8 cellular contexts compared by ENCODE assay signal in genomic region chr10:987635-987905, GRCh38. TPM values are rescaled to one million over a fixed set of nuclear protein-coding genes. Genes with fewer than 3 reads are reported as not detected.
A peak's percentile ranks its signal among the peaks of the same experiment; 100 is the strongest.
DNase-seq lines count a peak whose midpoint lies in the region; ATAC-seq and TF ChIP-seq lines count a peak whose summit lies in the region.

No MANE protein-coding gene starts in this region.

- H3K27me3 Mint-ChIP-seq in activated CD8-positive, alpha-beta T cell treated with anti-CD3 and anti-CD28 coated beads for 36 hours = no peaks in the 10 kb centered on the region

- no peak for TF ChIP-seq POLR2A in heart left ventricle (IDR thresholded peaks at IDR 0.05)

- DNase-seq in heart left ventricle (no peak), left cardiac atrium (no peak), hepatic stellate cell (ENCODE audit: low spot score) (peak; percentile 29), NOMO-1 treated with DMSO at 0.1 percent for 48 hours (lab: John Stamatoyannopoulos, UW; ENCODE audit: unreplicated experiment) (no peak), GF-D8 (lab: John Stamatoyannopoulos, UW) (no peak)
- no peak for DNase-seq in activated CD8-positive, alpha-beta T cell treated with anti-CD3 and anti-CD28 coated beads for 36 hours
- DNase-seq in stimulated activated effector memory CD8-positive, alpha-beta T cell treated with anti-CD3 and anti-CD28 coated beads, Interleukin-12 subunit alpha, Interleukin-12 subunit beta, amount 100 ng/mL, for 72 hours (ENCODE audit: low spot score in 2 of 2) = no peak

- WGBS in heart left ventricle, 4 donors = 1 to 6% (median 3%) methylated on average over 10 of the region's 10 CpGs

- POLR2A ChIA-PET in activated CD8-positive, alpha-beta T cell treated with anti-CD3 and anti-CD28 coated beads for 36 hours (lab: Charles Lee) = interaction anchor here (0.6 to 5.3 kb wide), 12 partner anchors 13 to 852 kb away, joined by 3 to 24 read pairs (median 4); partner anchors contain the start of genes IDI1, LARP4B and WDR37

- peak overlapping the region; percentile 95 for H3K4me3 Mint-ChIP-seq in activated CD8-positive, alpha-beta T cell treated with anti-CD3 and anti-CD28 coated beads for 36 hours
- peak overlapping the region; percentile 94 for H3K4me3 Mint-ChIP-seq in stimulated activated effector memory CD8-positive, alpha-beta T cell treated with anti-CD3 and anti-CD28 coated beads, Interleukin-12 subunit alpha, Interleukin-12 subunit beta, amount 100 ng/mL, for 72 hours

- TF ChIP-seq CTCF in heart left ventricle (IDR thresholded peaks at IDR 0.05) = no peak
- TF ChIP-seq CTCF in activated CD8-positive, alpha-beta T cell treated with anti-CD3 and anti-CD28 coated beads for 36 hours (IDR thresholded peaks at IDR 0.05) = no peak

- peak overlapping the region; percentile 58 to 100 (median 90) for H3K4me3 ChIP-seq in heart left ventricle

- H3K4me1 ChIP-seq in heart left ventricle = peaks cover 2 to 32% (median 18%) of the 10 kb centered on the region in 12 donors

- no peaks in the 10 kb centered on the region for H3K27me3 ChIP-seq in heart left ventricle

- H3K27ac ChIP-seq in heart left ventricle = peak overlapping the region; percentile 86 to 98 (median 94)

- intact Hi-C loops in heart left ventricle (cut with DNase I) = loop anchor here in 7 of 10 donors (2.0 to 10.0 kb wide), 9 partner anchors 53 to 143 kb away; partner anchors contain the start of genes LARP4B (in 5 of the 7), IDI1 (in 2 of the 7) and WDR37 (in 1 of the 7)
- intact Hi-C loops in left cardiac atrium (cut with DNase I) = no loop called here
- intact Hi-C loops in activated CD8-positive, alpha-beta T cell treated with anti-CD3 and anti-CD28 coated beads for 36 hours (cut with micrococcal nuclease) = loop anchor here (5.0 kb wide), 2 partner anchors 50 to 65 kb away; no protein-coding TSS in a partner anchor

- H3K4me1 Mint-ChIP-seq in activated CD8-positive, alpha-beta T cell treated with anti-CD3 and anti-CD28 coated beads for 36 hours (ENCODE audit: low read depth) = peaks cover 29% of the 10 kb centered on the region
- peaks cover 31% of the 10 kb centered on the region for H3K4me1 Mint-ChIP-seq in stimulated activated effector memory CD8-positive, alpha-beta T cell treated with anti-CD3 and anti-CD28 coated beads, Interleukin-12 subunit alpha, Interleukin-12 subunit beta, amount 100 ng/mL, for 72 hours

- CTCF ChIA-PET in activated CD8-positive, alpha-beta T cell treated with anti-CD3 and anti-CD28 coated beads for 36 hours (lab: Charles Lee) = interaction anchor here (0.9 to 1.6 kb wide), 4 partner anchors 56 to 61 kb away, joined by 3 read pairs; partner anchors contain the start of genes IDI1 and LARP4B

- H3K36me3 ChIP-seq in heart left ventricle = peaks cover 0 to 11% (median under 1%) of the 10 kb centered on the region in 9 donors

- peaks cover 30% of the 10 kb centered on the region for H3K36me3 Mint-ChIP-seq in activated CD8-positive, alpha-beta T cell treated with anti-CD3 and anti-CD28 coated beads for 36 hours (ENCODE audit: low read depth)
- H3K36me3 Mint-ChIP-seq in stimulated activated effector memory CD8-positive, alpha-beta T cell treated with anti-CD3 and anti-CD28 coated beads, Interleukin-12 subunit alpha, Interleukin-12 subunit beta, amount 100 ng/mL, for 72 hours = peaks cover 46% of the 10 kb centered on the region

- H3K9me3 Mint-ChIP-seq in activated CD8-positive, alpha-beta T cell treated with anti-CD3 and anti-CD28 coated beads for 36 hours = no peaks in the 10 kb centered on the region
- H3K9me3 Mint-ChIP-seq in stimulated activated effector memory CD8-positive, alpha-beta T cell treated with anti-CD3 and anti-CD28 coated beads, Interleukin-12 subunit alpha, Interleukin-12 subunit beta, amount 100 ng/mL, for 72 hours = no peaks in the 10 kb centered on the region

- peak in 1 of 4 donors; percentile 1 for ATAC-seq in heart left ventricle
- no peak for ATAC-seq in left cardiac atrium
- no peak for ATAC-seq in activated CD8-positive, alpha-beta T cell treated with anti-CD3 and anti-CD28 coated beads for 36 hours
- ATAC-seq in stimulated activated effector memory CD8-positive, alpha-beta T cell treated with anti-CD3 and anti-CD28 coated beads, Interleukin-12 subunit alpha, Interleukin-12 subunit beta, amount 100 ng/mL, for 72 hours = peak; percentile 0
- no peak for ATAC-seq in GM19328 (IDR thresholded peaks at IDR 0.05; ENCODE audit: unreplicated experiment)

- peak overlapping the region; percentile 97 for H3K27ac Mint-ChIP-seq in activated CD8-positive, alpha-beta T cell treated with anti-CD3 and anti-CD28 coated beads for 36 hours
- peak overlapping the region; percentile 95 for H3K27ac Mint-ChIP-seq in stimulated activated effector memory CD8-positive, alpha-beta T cell treated with anti-CD3 and anti-CD28 coated beads, Interleukin-12 subunit alpha, Interleukin-12 subunit beta, amount 100 ng/mL, for 72 hours

- H3K9me3 ChIP-seq in heart left ventricle = no peaks in the 10 kb centered on the region

RNA-seq across cellular contexts. Expression of gene GTPBP4, which starts 0.7 kb away (rescaled TPM):
- 10 to 100 TPM; 13.5 to 31.8 (median 28.8) TPM for total RNA-seq in heart left ventricle
- 10 to 100 TPM; 13.3 to 52.0 TPM for polyA plus RNA-seq in heart left ventricle
- total RNA-seq in left cardiac atrium = 10 to 100 TPM; 25.0 to 37.7 TPM
- 100 to 1,000 TPM; 119 to 128 TPM for total RNA-seq in activated CD8-positive, alpha-beta T cell treated with anti-CD3 and anti-CD28 coated beads for 36 hours

RNA-seq across cellular contexts. Expression of gene IDI2, which starts 38.1 kb away (rescaled TPM):
- total RNA-seq in heart left ventricle (under 1 TPM in 6 of 9 donors, not detected in 3; 0.18 to 0.72 (median 0.31) TPM), left cardiac atrium (not detected)
- polyA plus RNA-seq in heart left ventricle = under 1 TPM in 1 of 2 donors, not detected in 1; 0.19 TPM
- not detected for total RNA-seq in activated CD8-positive, alpha-beta T cell treated with anti-CD3 and anti-CD28 coated beads for 36 hours

RNA-seq across cellular contexts. Expression of gene LARP4B, which starts 56.1 kb away (rescaled TPM):
- 10 to 100 TPM; 26.8 to 81.1 (median 64.8) TPM for total RNA-seq in heart left ventricle
- 10 to 100 TPM; 20.1 to 23.1 TPM for polyA plus RNA-seq in heart left ventricle
- total RNA-seq in left cardiac atrium = 10 to 100 TPM; 45.3 to 53.9 TPM
- 100 to 1,000 TPM; 101 to 104 TPM for total RNA-seq in activated CD8-positive, alpha-beta T cell treated with anti-CD3 and anti-CD28 coated beads for 36 hours

Comparison
In these comparisons a context has a peak if more than half of its experiments do, and no peak if none do; other contexts are left out.
1. intact Hi-C loops: an anchor here in heart left ventricle (2.0 to 10.0 kb wide) and activated CD8-positive, alpha-beta T cell treated with anti-CD3 and anti-CD28 coated beads for 36 hours (5.0 kb wide); none called in left cardiac atrium.